ENCODE assay signal across 8 cellular contexts in the genomic region with DNA sequence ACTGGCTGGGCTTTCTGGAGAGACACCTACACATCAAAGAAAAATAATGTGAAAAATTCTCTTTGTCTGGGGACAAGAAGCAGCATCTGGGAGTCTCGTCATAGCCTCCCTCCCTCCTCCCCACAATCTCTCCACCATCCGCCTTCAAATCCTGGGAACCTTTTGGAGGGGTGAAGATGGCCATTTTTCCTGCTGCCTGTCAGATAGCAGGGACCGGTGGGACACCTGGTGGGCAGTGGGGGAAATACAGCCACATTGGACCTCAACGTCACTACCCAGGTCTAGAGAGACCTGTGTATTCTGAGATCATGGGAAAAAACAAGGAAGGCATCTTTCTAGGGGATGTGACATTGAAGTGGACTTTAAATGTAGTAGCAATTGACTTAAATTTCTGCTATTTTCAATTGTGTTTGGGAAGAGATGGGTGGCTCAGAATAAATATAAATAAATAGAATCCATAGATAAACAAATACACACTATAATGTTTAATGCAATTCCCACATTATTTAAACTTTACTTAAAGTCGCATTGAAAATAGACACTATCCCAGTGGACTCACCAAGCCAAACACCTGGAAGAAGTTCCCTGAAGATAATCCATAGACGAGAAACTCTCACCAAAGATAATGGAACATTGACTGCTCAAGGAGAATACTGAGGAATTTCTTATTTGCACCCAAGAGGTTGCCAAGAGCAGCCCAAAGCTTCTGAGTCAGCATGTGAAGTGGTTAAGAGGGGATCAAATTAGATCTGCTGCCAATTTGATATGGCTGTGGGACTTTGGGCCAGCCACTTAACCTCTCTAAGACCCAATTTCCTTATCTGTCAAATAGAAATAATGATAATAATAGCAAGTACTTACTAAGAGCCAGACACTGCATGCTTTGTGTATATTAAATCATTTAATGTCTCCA.
DNase-seq lines count a peak whose midpoint lies in the region; ATAC-seq, FAIRE-seq and TF ChIP-seq lines count a peak whose summit lies in the region.

No MANE protein-coding gene starts in this region.

- peak; percentile 83 for ATAC-seq in GM21515 (IDR thresholded peaks at IDR 0.05; ENCODE audit: unreplicated experiment)
- no peak for ATAC-seq in GM19455 (IDR thresholded peaks at IDR 0.05; ENCODE audit: unreplicated experiment)

- H3K4me3 Mint-ChIP-seq in astrocyte (ENCODE audit: unreplicated experiment) = no peak overlapping the region

- no peaks in the 10 kb centered on the region for H3K79me2 ChIP-seq in OCI-LY3 (ENCODE audit: low read length)
- H3K79me2 ChIP-seq in astrocyte (ENCODE audit: insufficient read depth, low read length) = no peaks in the 10 kb centered on the region

- H3K4me1 Mint-ChIP-seq in astrocyte (ENCODE audit: low read depth, unreplicated experiment) = peaks cover 25% of the 10 kb centered on the region

- H3K4me1 ChIP-seq in OCI-LY3 (ENCODE audit: low read length) (no peaks in the 10 kb centered on the region), astrocyte (ENCODE audit: insufficient read depth, low read length) (peaks cover 4% of the 10 kb centered on the region)

- peaks cover 24% of the 10 kb centered on the region for H3K27me3 ChIP-seq in OCI-LY3 (ENCODE audit: low read depth, low read length)
- no peaks in the 10 kb centered on the region for H3K27me3 ChIP-seq in astrocyte (ENCODE audit: insufficient read depth, low read length)

- H3K4me3 ChIP-seq in OCI-LY3 (ENCODE audit: low read length) (no peak overlapping the region), astrocyte (ENCODE audit: insufficient read depth, low read depth, low read length) (no peak overlapping the region)

- no peak overlapping the region for H3K27ac ChIP-seq in OCI-LY3 (ENCODE audit: low read length)
- H3K27ac ChIP-seq in astrocyte (ENCODE audit: low read depth, low read length) = no peak overlapping the region

- no peaks in the 10 kb centered on the region for H3K36me3 Mint-ChIP-seq in astrocyte (ENCODE audit: low read depth, unreplicated experiment)

- H4K20me1 ChIP-seq in OCI-LY3 (ENCODE audit: insufficient read depth, low read length) (no peaks in the 10 kb centered on the region), astrocyte (ENCODE audit: insufficient read depth, low read length) (no peaks in the 10 kb centered on the region)

- TF ChIP-seq CTCF in OCI-LY3 (IDR thresholded peaks at IDR 0.05; ENCODE audit: low read depth, low read length) (peak; percentile 80), astrocyte (IDR thresholded peaks at IDR 0.05; ENCODE audit: insufficient read depth, low read depth, low read length) (peak; percentile 95)

- H2AFZ ChIP-seq in OCI-LY3 (ENCODE audit: low read depth, low read length) (0 out of 2 replicates have a peak overlapping the region, but pooled peaks have one; percentile 6), astrocyte (ENCODE audit: low read depth, low read length) (peak overlapping the region; percentile 66)

- H3K36me3 ChIP-seq in OCI-LY3 (replicated peaks; ENCODE audit: low read depth, low read length) (no peaks in the 10 kb centered on the region), astrocyte (ENCODE audit: insufficient read depth, low read length) (no peaks in the 10 kb centered on the region)

- DNase-seq in EL (peak; percentile 82), HT1080 (ENCODE audit: low read depth) (peak; percentile 88), astrocyte (ENCODE audit: low read depth) (peak; percentile 63), iPS DF 4.7 (ENCODE audit: extremely low read depth, low spot score) (peak; percentile 85)
- peak; percentile 25 for DNase-seq in stimulated activated CD4-positive, alpha-beta T cell treated with anti-CD3 and anti-CD28 coated beads, Interleukin-12 subunit alpha, Interleukin-12 subunit beta, amount 100 ng/mL, for 4 hours

- peaks cover 1% of the 10 kb centered on the region for H3K27me3 Mint-ChIP-seq in astrocyte (ENCODE audit: low read depth, unreplicated experiment)

- FAIRE-seq in astrocyte (lab: Jason Lieb, UNC) = peak; percentile 71

- H3K9ac ChIP-seq in OCI-LY3 (ENCODE audit: low read length) (no peak overlapping the region), astrocyte (ENCODE audit: low read length) (no peak overlapping the region)

- H3K4me2 ChIP-seq in OCI-LY3 (ENCODE audit: low read length) = no peak overlapping the region
- H3K4me2 ChIP-seq in astrocyte (ENCODE audit: low read length) = no peak overlapping the region

- peaks cover 6% of the 10 kb centered on the region for H3K9me3 Mint-ChIP-seq in astrocyte (ENCODE audit: unreplicated experiment)

- peak overlapping the region; percentile 77 for H3K27ac Mint-ChIP-seq in astrocyte (ENCODE audit: unreplicated experiment)

- H3K9me3 ChIP-seq in OCI-LY3 (ENCODE audit: insufficient read depth, low read length) (no peaks in the 10 kb centered on the region), astrocyte (ENCODE audit: insufficient read depth, low read depth, low read length) (no peaks in the 10 kb centered on the region)

Comparison
In these comparisons a context has a peak if more than half of its experiments do, and no peak if none do; other contexts are left out.
1. DNase-seq: peak in every context shown above with its lines; median percentile 88 in HT1080; 85 in iPS DF 4.7; 82 in EL; 63 in astrocyte; 25 in stimulated activated CD4-positive, alpha-beta T cell treated with anti-CD3 and anti-CD28 coated beads, Interleukin-12 subunit alpha, Interleukin-12 subunit beta, amount 100 ng/mL, for 4 hours.